In genomic region chr14:60720962-60721330, GRCh38 we compare ENCODE assay signal across 1 cellular context.
TF ChIP-seq lines count a peak whose summit lies in the region.

No MANE protein-coding gene starts in this region.

TF ChIP-seq in GM23338, 12 proteins besides CTCF, POLR2A, EP300 and RAD21 (continued from another document):
- TF ChIP-seq ZNF462 (CRISPR knock-in tag; IDR thresholded peaks at IDR 0.05) (no peak), ZNF114 (CRISPR knock-in tag; IDR thresholded peaks at IDR 0.05) (no peak), STAT1 (IDR thresholded peaks at IDR 0.05; ENCODE audit: unreplicated experiment) (no peak), CREB1 (CRISPR knock-in tag; IDR thresholded peaks at IDR 0.05; ENCODE audit: low read depth) (no peak), EZH2 (IDR thresholded peaks at IDR 0.05; ENCODE audit: low read depth, unreplicated experiment) (no peak)
- TF ChIP-seq, protein P1, sequence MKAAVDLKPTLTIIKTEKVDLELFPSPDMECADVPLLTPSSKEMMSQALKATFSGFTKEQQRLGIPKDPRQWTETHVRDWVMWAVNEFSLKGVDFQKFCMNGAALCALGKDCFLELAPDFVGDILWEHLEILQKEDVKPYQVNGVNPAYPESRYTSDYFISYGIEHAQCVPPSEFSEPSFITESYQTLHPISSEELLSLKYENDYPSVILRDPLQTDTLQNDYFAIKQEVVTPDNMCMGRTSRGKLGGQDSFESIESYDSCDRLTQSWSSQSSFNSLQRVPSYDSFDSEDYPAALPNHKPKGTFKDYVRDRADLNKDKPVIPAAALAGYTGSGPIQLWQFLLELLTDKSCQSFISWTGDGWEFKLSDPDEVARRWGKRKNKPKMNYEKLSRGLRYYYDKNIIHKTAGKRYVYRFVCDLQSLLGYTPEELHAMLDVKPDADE (IDR thresholded peaks at IDR 0.05) = no peak
